ENCODE assay signal across 15 cellular contexts in the genomic region with DNA sequence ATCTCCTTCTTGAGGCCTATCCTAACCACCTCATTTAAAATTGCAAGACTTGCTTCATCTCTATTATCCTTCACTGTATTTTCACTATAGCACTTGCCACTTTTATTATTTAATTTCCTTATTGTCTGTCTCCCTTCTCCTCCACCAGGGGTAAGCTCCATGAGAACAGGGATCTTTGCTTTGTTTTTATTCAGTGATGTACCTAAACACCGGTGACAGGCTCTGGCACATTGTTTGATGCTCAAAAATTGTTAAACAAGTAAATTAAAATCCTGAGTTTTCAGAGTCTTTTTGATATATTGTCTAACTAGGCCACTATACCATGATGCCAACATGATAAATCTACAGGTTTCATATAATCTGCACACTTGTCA. TPM values are rescaled to one million over a fixed set of nuclear protein-coding genes. Genes with fewer than 3 reads are reported as not detected.
DNase-seq lines count a peak whose midpoint lies in the region; TF ChIP-seq lines count a peak whose summit lies in the region.
"Had no signal": no experiment of that assay in that cellular context is flagged by ENCODE, and none has a peak within 500 bp of the region (broad histone marks: within the 10 kb centered on the region; RNA-seq: fewer than 3 reads in every experiment).

No MANE protein-coding gene starts in this region.

- TF ChIP-seq CTCF in 22Rv1 (IDR thresholded peaks at IDR 0.05) (no peak), HEK293 (tag by site-specific recombination; IDR thresholded peaks at IDR 0.05) (no peak), MCF 10A (IDR thresholded peaks at IDR 0.05; ENCODE audit: unreplicated experiment) (no peak), nephron progenitor cell (IDR thresholded peaks at IDR 0.05) (no peak), right atrium auricular region (IDR thresholded peaks at IDR 0.05) (no peak)

- POLR2A ChIA-PET in HEK293 (lab: Yijun Ruan, JAX): interaction anchor here (0.6 to 1.0 kb wide), 4 partner anchors 14 to 70 kb away, joined by 3 to 9 read pairs (median 4); a partner anchor contains a TSS
- POLR2A ChIA-PET in MCF 10A (lab: Yijun Ruan, JAX): interaction anchor here (0.6 to 1.4 kb wide), 9 partner anchors 14 to 183 kb away, joined by 3 to 7 read pairs (median 6); a partner anchor contains a TSS

- peaks cover 11% of the 10 kb centered on the region for H3K4me1 ChIP-seq in HEK293 (ENCODE audit: control insufficient read depth, insufficient read depth, low read length)
- peaks cover 0 to 11% of the 10 kb centered on the region in 2 donors for H3K4me1 ChIP-seq in right atrium auricular region

- H3K9me3 ChIP-seq in HEK293 (ENCODE audit: control insufficient read depth, insufficient read depth, low read depth, low read length): no peaks in the 10 kb centered on the region
- no peaks in the 10 kb centered on the region for H3K9me3 ChIP-seq in right atrium auricular region

- H3K4me3 ChIP-seq in HEK293 (ENCODE audit: low read depth, low read length): no peak overlapping the region
- no peak overlapping the region for H3K4me3 ChIP-seq in right atrium auricular region
- H3K4me3 ChIP-seq: hepatocyte had no signal

- intact Hi-C loops in MCF 10A (cut with micrococcal nuclease): loop anchor here (5.0 kb wide), 1 partner anchor 92 kb away; no protein-coding TSS in a partner anchor

- H3K4me1 Mint-ChIP-seq in MCF 10A (ENCODE audit: insufficient read depth, unreplicated experiment) (peaks cover 20% of the 10 kb centered on the region), nephron progenitor cell (peaks cover 56% of the 10 kb centered on the region)

- H3K4me3 Mint-ChIP-seq in MCF 10A (ENCODE audit: unreplicated experiment): no peak overlapping the region
- H3K4me3 Mint-ChIP-seq in nephron progenitor cell: no peak overlapping the region

- H3K9me3 Mint-ChIP-seq in MCF 10A (ENCODE audit: unreplicated experiment) (no peaks in the 10 kb centered on the region), nephron progenitor cell (peaks cover 19% of the 10 kb centered on the region)

- H3K27me3 Mint-ChIP-seq in MCF 10A (ENCODE audit: insufficient read depth, unreplicated experiment): no peaks in the 10 kb centered on the region
- peaks cover 8% of the 10 kb centered on the region for H3K27me3 Mint-ChIP-seq in nephron progenitor cell (ENCODE audit: low read depth, poor library complexity)

- no TSS peak for BruUV-seq in MCF 10A (replicated peaks; lab: Mats Ljungman, UMichigan)

- peak overlapping the region; percentile 77 for H3K27ac Mint-ChIP-seq in MCF 10A (ENCODE audit: low read depth, unreplicated experiment)
- peak overlapping the region; percentile 70 for H3K27ac Mint-ChIP-seq in nephron progenitor cell

- H3K27ac ChIP-seq in 22Rv1 (0 out of 2 replicates have a peak overlapping the region, but pooled peaks have one; percentile 22), HEK293 (ENCODE audit: extremely low read depth, low read depth, low read length) (peak overlapping the region; percentile 73; the same call in 1 of the 2 replicates), right atrium auricular region (no peak overlapping the region)
- H3K27ac ChIP-seq: hepatocyte had no signal

- DNase-seq in MCF 10A (ENCODE audit: unreplicated experiment): peak; percentile 8
- DNase-seq in nephron progenitor cell: no peak
- no peak for DNase-seq in right atrium auricular region (ENCODE audit: low spot score)
- no peak for DNase-seq in NCI-H2227 treated with DMSO at 0.1 percent for 48 hours (lab: John Stamatoyannopoulos, UW)
- no peak for DNase-seq in NCI-H345 treated with DMSO at 0.1 percent for 48 hours (lab: John Stamatoyannopoulos, UW; ENCODE audit: unreplicated experiment)
- DNase-seq in SHP77 treated with DMSO at 0.1 percent for 48 hours (lab: John Stamatoyannopoulos, UW): no peak
- DNase-seq: activated CD4-positive, alpha-beta T cell treated with anti-CD3 and anti-CD28 coated beads, Interleukin-2, amount 50 U/mL, for 48 hours; activated effector memory CD4-positive, alpha-beta T cell treated with anti-CD3 and anti-CD28 coated beads, Interleukin-2, amount 50 U/mL, for 16 hours; left ventricle myocardium superior; NCI-H2171; occipital lobe; T-helper 9 cell had no signal

- no peaks in the 10 kb centered on the region for H3K36me3 ChIP-seq in HEK293 (ENCODE audit: control insufficient read depth in 2 of 2, insufficient read depth in 1 of 2, low read length in 2 of 2)
- no peaks in the 10 kb centered on the region for H3K36me3 ChIP-seq in right atrium auricular region

- no peaks in the 10 kb centered on the region for H3K27me3 ChIP-seq in right atrium auricular region
- H3K27me3 ChIP-seq: hepatocyte had no signal

- CTCF ChIA-PET in HEK293 (lab: Yijun Ruan, JAX): interaction anchor here (1.1 kb wide), 1 partner anchor 15 kb away, joined by 4 read pairs; no protein-coding TSS in a partner anchor
- CTCF ChIA-PET in MCF 10A (lab: Yijun Ruan, JAX): interaction anchor here (0.6 to 0.7 kb wide), 2 partner anchors 15 to 29 kb away, joined by 3 to 4 read pairs; no protein-coding TSS in a partner anchor

- H3K36me3 Mint-ChIP-seq in MCF 10A (ENCODE audit: insufficient read depth, unreplicated experiment): peaks cover 5% of the 10 kb centered on the region
- H3K36me3 Mint-ChIP-seq in nephron progenitor cell (ENCODE audit: low read depth): peaks cover 48% of the 10 kb centered on the region

TF ChIP-seq in HEK293, 187 proteins besides CTCF, POLR2A, EP300 and RAD21:
- TF ChIP-seq WT1 (tag by site-specific recombination; IDR thresholded peaks at IDR 0.05) (no peak), KLF9 (tag by site-specific recombination; IDR thresholded peaks at IDR 0.05; ENCODE audit: low read depth) (no peak), YY1 (tag by site-specific recombination; IDR thresholded peaks at IDR 0.05) (no peak), PRDM1 (tag by site-specific recombination; IDR thresholded peaks at IDR 0.05) (peak; percentile 62; the same call in 1 of the 2 replicates), ZFP69B (tag by site-specific recombination; IDR thresholded peaks at IDR 0.05) (no peak)

RNA-seq across cellular contexts. Expression of a gene that starts 17.2 kb away (rescaled TPM):
- total RNA-seq in MCF 10A (2022): 44.2 and 50.6 TPM in 2 replicates
- 10 to 100 TPM; 25.0 to 32.9 TPM for total RNA-seq in right atrium auricular region

RNA-seq across cellular contexts. Expression of a gene that starts 22.8 kb away (rescaled TPM):
- total RNA-seq in MCF 10A (2022): 1.1 and 1.7 TPM in 2 replicates
- 1 to 10 TPM; 1.6 to 5.5 TPM for total RNA-seq in right atrium auricular region

Comparison
In these comparisons a context has a peak if more than half of its experiments do, and no peak if none do; other contexts are left out.
1. H3K27ac ChIP-seq: peak in 22Rv1 (single experiment) and HEK293 (single experiment); none in right atrium auricular region (0 of 2).